In genomic region chr4:48635310-48635709, GRCh38 we compare ENCODE assay signal across 8 cellular contexts.
A peak's percentile ranks its signal among the peaks of the same experiment; 100 is the strongest.
DNase-seq lines count a peak whose midpoint lies in the region; ATAC-seq, FAIRE-seq and TF ChIP-seq lines count a peak whose summit lies in the region.

No MANE protein-coding gene starts in this region.

- H3K9me3 ChIP-seq in gastroesophageal sphincter, result no peaks in the 10 kb centered on the region
- H3K9me3 ChIP-seq in CD4-positive, alpha-beta memory T cell (ENCODE audit: control insufficient read depth in 1 of 2, low read length in 2 of 2), result no peaks in the 10 kb centered on the region
- no peaks in the 10 kb centered on the region for H3K9me3 ChIP-seq in H9 (ENCODE audit: control insufficient read depth, low read depth, low read length)
- no peaks in the 10 kb centered on the region for H3K9me3 ChIP-seq in prostate gland

- DNase-seq in D721Med (ENCODE audit: insufficient read length, low spot score) (no peak), mesendoderm (peak; percentile 37), H9 (no peak), prostate gland (ENCODE audit: low spot score) (no peak)
- DNase-seq in activated T-cell treated with anti-CD3 and anti-CD28 coated beads, Interleukin-2, amount 50 U/mL, for 4 hours, result peak; percentile 11
- no peak for DNase-seq in CD4-positive, alpha-beta memory T cell

- H3K27ac Mint-ChIP-seq in CD4-positive, alpha-beta memory T cell, result no peak overlapping the region
- no peak overlapping the region for H3K27ac Mint-ChIP-seq in H9

- H3K9me3 Mint-ChIP-seq in activated T-cell treated with anti-CD3 and anti-CD28 coated beads, Interleukin-2, amount 50 U/mL, for 4 hours, result peaks cover 3% of the 10 kb centered on the region
- H3K9me3 Mint-ChIP-seq in CD4-positive, alpha-beta memory T cell, result peaks cover 0 to 3% (median 0%) of the 10 kb centered on the region in 8 donors
- H3K9me3 Mint-ChIP-seq in H9, result no peaks in the 10 kb centered on the region

- ATAC-seq in HG02852 (IDR thresholded peaks at IDR 0.05; ENCODE audit: unreplicated experiment), result peak; percentile 51
- peak; percentile 97 to 98 for ATAC-seq in activated T-cell treated with anti-CD3 and anti-CD28 coated beads, Interleukin-2, amount 50 U/mL, for 4 hours
- no peak for ATAC-seq in gastroesophageal sphincter

- H3K79me2 ChIP-seq in mesendoderm (ENCODE audit: control insufficient read depth, insufficient read depth, low read length) (no peaks in the 10 kb centered on the region), H9 (ENCODE audit: insufficient read depth, low read length) (no peaks in the 10 kb centered on the region; the same call in 1 of the 2 replicates)

- H3K4me3 Mint-ChIP-seq in activated T-cell treated with anti-CD3 and anti-CD28 coated beads, Interleukin-2, amount 50 U/mL, for 4 hours, result no peak overlapping the region
- peak overlapping the region in 1 of 8 donors; percentile 16 for H3K4me3 Mint-ChIP-seq in CD4-positive, alpha-beta memory T cell
- H3K4me3 Mint-ChIP-seq in H9, result no peak overlapping the region

- H3K14ac ChIP-seq in H9 (ENCODE audit: insufficient read depth, low read length), result no peak overlapping the region

- H2BK20ac ChIP-seq in H9 (ENCODE audit: low read depth, low read length, poor library complexity, severe bottlenecking), result no peak overlapping the region

- CTCF ChIA-PET in CD4-positive, alpha-beta memory T cell (lab: Charles Lee; ENCODE audit: partially characterized antibody), result no interaction called here

- FAIRE-seq in D721Med (lab: Jason Lieb, UNC), result peak; percentile 58

- no peak overlapping the region for H3K56ac ChIP-seq in mesendoderm (ENCODE audit: low read length)
- H3K56ac ChIP-seq in H9 (ENCODE audit: insufficient read length, low read depth, low read length), result no peak overlapping the region

- no peak overlapping the region for H3K27ac ChIP-seq in mesendoderm (ENCODE audit: low read depth, low read length)
- no peak overlapping the region for H3K27ac ChIP-seq in gastroesophageal sphincter
- no peak overlapping the region for H3K27ac ChIP-seq in CD4-positive, alpha-beta memory T cell (ENCODE audit: low read depth, low read length)
- no peak overlapping the region for H3K27ac ChIP-seq in H9 (ENCODE audit: insufficient read length, low read depth, low read length)
- H3K27ac ChIP-seq in prostate gland, result no peak overlapping the region

- H3K4ac ChIP-seq in mesendoderm (ENCODE audit: low read depth, low read length), result no peak overlapping the region
- no peak overlapping the region for H3K4ac ChIP-seq in H9 (ENCODE audit: low read depth, low read length)

- H2BK15ac ChIP-seq in mesendoderm (replicated peaks; ENCODE audit: low read depth) (no peak overlapping the region), H9 (ENCODE audit: low read depth, low read length) (no peak overlapping the region)

- TF ChIP-seq CTCF in D721Med (IDR thresholded peaks at IDR 0.05; ENCODE audit: insufficient read depth, missing control alignments) (no peak), gastroesophageal sphincter (IDR thresholded peaks at IDR 0.05) (no peak), H9 (conservative IDR thresholded peaks at IDR 0.05) (no peak), prostate gland (IDR thresholded peaks at IDR 0.05) (no peak)

- H3K36me3 ChIP-seq in mesendoderm (ENCODE audit: control insufficient read depth, insufficient read depth, low read length) (no peaks in the 10 kb centered on the region), gastroesophageal sphincter (no peaks in the 10 kb centered on the region), prostate gland (no peaks in the 10 kb centered on the region)
- H3K36me3 ChIP-seq in CD4-positive, alpha-beta memory T cell (ENCODE audit: insufficient read depth, low read length), result no peaks in the 10 kb centered on the region

- WGBS in mesendoderm (ENCODE audit: extremely low coverage, insufficient coverage, low lambda C conversion rate), result no CpG with 5 or more reads among the region's 3 CpGs
- WGBS in gastroesophageal sphincter (ENCODE audit: low coverage in 1 of 2), 2 donors, result 78 to 80% methylated on average over 1 to 3 of the region's 3 CpGs
- WGBS in H9 (ENCODE audit: extremely low coverage, insufficient read length, low lambda C conversion rate), result no CpG with 5 or more reads among the region's 3 CpGs
- 88% methylated on average over 3 of the region's 3 CpGs for WGBS in prostate gland

- H2AK5ac ChIP-seq in mesendoderm (ENCODE audit: low read length), result no peak overlapping the region
- H2AK5ac ChIP-seq in H9 (ENCODE audit: insufficient read length, low read length), result no peak overlapping the region

- H4K8ac ChIP-seq in mesendoderm (ENCODE audit: low read depth, low read length) (no peak overlapping the region), H9 (replicated peaks; ENCODE audit: insufficient read length, low read depth, low read length) (no peak overlapping the region)

- no peak overlapping the region for H2BK5ac ChIP-seq in mesendoderm (ENCODE audit: low read length)
- H2BK5ac ChIP-seq in H9 (ENCODE audit: insufficient read length, low read length), result no peak overlapping the region

- H3K4me2 ChIP-seq in mesendoderm (ENCODE audit: low read length) (no peak overlapping the region), H9 (ENCODE audit: insufficient read depth, insufficient read length, low read length) (no peak overlapping the region)

- H3T11ph ChIP-seq in H9 (ENCODE audit: low read length), result no peak overlapping the region

- H4K5ac ChIP-seq in mesendoderm (ENCODE audit: low read length) (no peak overlapping the region), H9 (ENCODE audit: insufficient read length, low read depth, low read length) (no peak overlapping the region)

- peaks cover 12% of the 10 kb centered on the region for H3K36me3 Mint-ChIP-seq in activated T-cell treated with anti-CD3 and anti-CD28 coated beads, Interleukin-2, amount 50 U/mL, for 4 hours (ENCODE audit: insufficient read depth)
- H3K36me3 Mint-ChIP-seq in CD4-positive, alpha-beta memory T cell, result peaks cover 7 to 14% of the 10 kb centered on the region in 2 donors
- H3K36me3 Mint-ChIP-seq in H9 (ENCODE audit: insufficient read depth in 1 of 3, low read depth in 3 of 3), result peaks cover 0 to 3% (median 0%) of the 10 kb centered on the region in 3 experiments; a peak in 2 of 7 replicates

- no peak overlapping the region for H3K23ac ChIP-seq in mesendoderm (ENCODE audit: low read length)
- no peak overlapping the region for H3K23ac ChIP-seq in H9 (ENCODE audit: insufficient read length, low read depth, low read length)

- H4K91ac ChIP-seq in H9 (ENCODE audit: insufficient read length, low read depth, low read length), result no peak overlapping the region

- H4K20me1 ChIP-seq in H9 (ENCODE audit: control insufficient read depth, insufficient read depth, insufficient read length), result no peaks in the 10 kb centered on the region

- H3K27me3 ChIP-seq in mesendoderm (ENCODE audit: insufficient read depth, low read length, poor library complexity) (no peaks in the 10 kb centered on the region), gastroesophageal sphincter (no peaks in the 10 kb centered on the region), H9 (ENCODE audit: insufficient read depth, low read length) (no peaks in the 10 kb centered on the region), prostate gland (replicated peaks; ENCODE audit: insufficient read depth) (no peaks in the 10 kb centered on the region)
- no peaks in the 10 kb centered on the region for H3K27me3 ChIP-seq in CD4-positive, alpha-beta memory T cell (ENCODE audit: insufficient read depth, low read length)

- H3K18ac ChIP-seq in mesendoderm (ENCODE audit: low read length) (no peak overlapping the region), H9 (ENCODE audit: insufficient read length, low read depth, low read length) (no peak overlapping the region)

- no peak overlapping the region for H3K9ac ChIP-seq in mesendoderm (ENCODE audit: low read length)
- no peak overlapping the region for H3K9ac ChIP-seq in H9 (ENCODE audit: extremely low read depth, insufficient read length, low read length)

- intact Hi-C loops in CD4-positive, alpha-beta memory T cell (cut with micrococcal nuclease), result no loop called here
- intact Hi-C loops in prostate gland (cut with DNase I), result no loop called here

- H2AFZ ChIP-seq in H9 (ENCODE audit: low read length), result no peak overlapping the region

- H3K27me3 Mint-ChIP-seq in activated T-cell treated with anti-CD3 and anti-CD28 coated beads, Interleukin-2, amount 50 U/mL, for 4 hours (ENCODE audit: low read depth), result no peaks in the 10 kb centered on the region
- no peaks in the 10 kb centered on the region for H3K27me3 Mint-ChIP-seq in CD4-positive, alpha-beta memory T cell
- H3K27me3 Mint-ChIP-seq in H9 (ENCODE audit: low read depth), result no peaks in the 10 kb centered on the region

- no peaks in the 10 kb centered on the region for H3K4me1 ChIP-seq in mesendoderm (ENCODE audit: control insufficient read depth, low read depth, low read length)
- H3K4me1 ChIP-seq in gastroesophageal sphincter, result peaks cover 0 to 12% (median 0%) of the 10 kb centered on the region in 3 donors
- peaks cover 25% of the 10 kb centered on the region for H3K4me1 ChIP-seq in CD4-positive, alpha-beta memory T cell (ENCODE audit: insufficient read depth, low read length)
- H3K4me1 ChIP-seq in H9 (ENCODE audit: insufficient read depth, low read length), result no peaks in the 10 kb centered on the region
- no peaks in the 10 kb centered on the region for H3K4me1 ChIP-seq in prostate gland (replicated peaks)

- no peak for TF ChIP-seq POLR2A in gastroesophageal sphincter (IDR thresholded peaks at IDR 0.05)
- TF ChIP-seq POLR2A in prostate gland (IDR thresholded peaks at IDR 0.05), result no peak

- no peak overlapping the region for H2BK12ac ChIP-seq in H9 (ENCODE audit: insufficient read length, low read depth, low read length)

- POLR2A ChIA-PET in CD4-positive, alpha-beta memory T cell (lab: Charles Lee; ENCODE audit: partially characterized antibody), result interaction anchor here (1.4 kb wide), 1 partner anchor 10 kb away, joined by 5 read pairs; no protein-coding TSS in a partner anchor

- H3K23me2 ChIP-seq in H9 (ENCODE audit: insufficient read length, low read depth, low read length, poor library complexity, severe bottlenecking), result no peaks in the 10 kb centered on the region

- H3K79me1 ChIP-seq in mesendoderm (ENCODE audit: low read length), result peaks cover 6% of the 10 kb centered on the region
- H3K79me1 ChIP-seq in H9 (ENCODE audit: insufficient read depth, low read depth, low read length, poor library complexity, severe bottlenecking), result no peaks in the 10 kb centered on the region

- H3K4me1 Mint-ChIP-seq in activated T-cell treated with anti-CD3 and anti-CD28 coated beads, Interleukin-2, amount 50 U/mL, for 4 hours (ENCODE audit: low read depth), result peaks cover 25% of the 10 kb centered on the region
- H3K4me1 Mint-ChIP-seq in CD4-positive, alpha-beta memory T cell, result peaks cover 24 to 27% (median 27%) of the 10 kb centered on the region in 4 donors
- peaks cover 2 to 4% of the 10 kb centered on the region in 2 experiments; a peak in 3 of 4 replicates for H3K4me1 Mint-ChIP-seq in H9

- TF ChIP-seq EP300 in gastroesophageal sphincter (IDR thresholded peaks at IDR 0.05), result no peak

- no peak overlapping the region for H3K4me3 ChIP-seq in mesendoderm (ENCODE audit: low read length)
- H3K4me3 ChIP-seq in gastroesophageal sphincter, result no peak overlapping the region
- H3K4me3 ChIP-seq in CD4-positive, alpha-beta memory T cell (ENCODE audit: low read length in 2 of 2), result no peak overlapping the region
- H3K4me3 ChIP-seq in prostate gland, result no peak overlapping the region

- H2BK120ac ChIP-seq in mesendoderm (ENCODE audit: low read depth, low read length), result no peak overlapping the region
- H2BK120ac ChIP-seq in H9 (ENCODE audit: low read depth, low read length, poor library complexity, severe bottlenecking), result no peak overlapping the region

Comparison
In these comparisons a context has a peak if more than half of its experiments do, and no peak if none do; other contexts are left out.
1. DNase-seq: peak in activated T-cell treated with anti-CD3 and anti-CD28 coated beads, Interleukin-2, amount 50 U/mL, for 4 hours (single experiment) and mesendoderm (single experiment); none in D721Med (single experiment), CD4-positive, alpha-beta memory T cell (0 of 5), H9 (single experiment) and prostate gland (single experiment).